ENCODE assay signal across 17 cellular contexts in the genomic region with DNA sequence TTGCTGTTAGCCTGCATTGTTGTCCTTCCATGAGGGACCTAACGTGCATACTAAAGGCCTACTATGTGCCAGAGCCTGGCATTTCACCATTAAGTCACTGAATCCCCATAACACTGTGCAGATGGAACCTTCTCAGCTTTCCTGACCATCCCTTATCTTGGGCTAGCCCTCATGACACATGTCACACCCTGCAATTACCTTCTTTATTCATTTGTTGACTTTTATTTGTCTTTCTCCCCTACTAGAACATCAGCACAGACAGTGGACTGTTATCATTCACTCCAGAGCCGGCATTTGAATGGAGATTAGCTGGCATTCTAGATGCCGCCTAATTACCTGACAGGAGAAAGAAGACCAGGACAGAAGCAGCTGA.
A peak's percentile ranks its signal among the peaks of the same experiment; 100 is the strongest.
DNase-seq lines count a peak whose midpoint lies in the region; ATAC-seq, FAIRE-seq and TF ChIP-seq lines count a peak whose summit lies in the region.
"Had no signal": no experiment of that assay in that cellular context is flagged by ENCODE, and none has a peak within 500 bp of the region (broad histone marks: within the 10 kb centered on the region; RNA-seq: fewer than 3 reads in every experiment).

No MANE protein-coding gene starts in this region.

- peaks cover 2% of the 10 kb centered on the region; the same call in 1 of the 2 replicates for H3K79me1 ChIP-seq in H1 (ENCODE audit: low read depth, low read length)

- H2AFZ ChIP-seq in H1 (ENCODE audit: low read length): no peak overlapping the region

- H3K9ac ChIP-seq in H1 (replicated peaks in 1 of 4; ENCODE audit: extremely low read depth in 1 of 4, low read depth in 3 of 4, low read length in 3 of 4): no peak overlapping the region

- H2BK12ac ChIP-seq in H1 (ENCODE audit: low read depth, low read length): 0 out of 2 replicates have a peak overlapping the region, but pooled peaks have one; percentile 10

- H3K27me3 ChIP-seq in H1 (replicated peaks in 1 of 4; ENCODE audit: control insufficient read depth in 3 of 4, extremely low read depth in 1 of 4, insufficient read depth in 3 of 4, low read length in 3 of 4) (no peaks in the 10 kb centered on the region), heart right ventricle (no peaks in the 10 kb centered on the region)

- no peak overlapping the region for H2BK5ac ChIP-seq in H1 (ENCODE audit: low read depth, low read length)

- H3K4ac ChIP-seq in H1 (replicated peaks; ENCODE audit: insufficient read length, low read depth, low read length): no peak overlapping the region

- POLR2A ChIA-PET in activated naive CD8-positive, alpha-beta T cell treated with anti-CD3 and anti-CD28 coated beads, Interleukin-2, amount 10 ng/mL, durations not matched to agents 7 days and 5 days (lab: Charles Lee): interaction anchor here (1.0 to 2.9 kb wide), 2 partner anchors 11 to 13 kb away, joined by 4 to 24 read pairs; no protein-coding TSS in a partner anchor
- POLR2A ChIA-PET in H1 (lab: Charles Lee; ENCODE audit: partially characterized antibody): no interaction called here

- H2BK20ac ChIP-seq in H1 (ENCODE audit: low read length): no peak overlapping the region

- FAIRE-seq in H1 (lab: Jason Lieb, UNC): no peak

- no peaks in the 10 kb centered on the region for H3K23me2 ChIP-seq in H1 (ENCODE audit: low read depth, low read length)

- CTCF ChIA-PET in H1 (lab: Charles Lee; ENCODE audit: partially characterized antibody): interaction anchor here (1.1 kb wide), 1 partner anchor 13 kb away, joined by 4 read pairs; no protein-coding TSS in a partner anchor
- CTCF ChIA-PET in activated naive CD4-positive, alpha-beta T cell treated with anti-CD3 and anti-CD28 coated beads for 36 hours (lab: Charles Lee): no interaction called here

- H3K79me2 ChIP-seq in H1 (ENCODE audit: control insufficient read depth in 1 of 2, insufficient read depth in 2 of 2, low read length in 2 of 2): no peaks in the 10 kb centered on the region

- peaks cover 22% of the 10 kb centered on the region for H3K4me1 Mint-ChIP-seq in activated naive CD8-positive, alpha-beta T cell treated with anti-CD3 and anti-CD28 coated beads, Interleukin-2, amount 10 ng/mL, durations not matched to agents 7 days and 5 days
- H3K4me1 Mint-ChIP-seq in activated naive CD8-positive, alpha-beta T cell treated with anti-CD3 and anti-CD28 coated beads for 36 hours: peaks cover 16% of the 10 kb centered on the region
- no peaks in the 10 kb centered on the region for H3K4me1 Mint-ChIP-seq in stimulated activated memory B cell treated with anti-CD40 and anti-IgM and Interleukin-4, amounts not matched to agents 10 μg/mL and 1 μg/mL and 100 μg/mL, for 72 hours
- H3K4me1 Mint-ChIP-seq in activated naive CD4-positive, alpha-beta T cell treated with anti-CD3 and anti-CD28 coated beads for 36 hours (ENCODE audit: low read depth): peaks cover 10% of the 10 kb centered on the region

- TF ChIP-seq RAD21 in H1 (IDR thresholded peaks at IDR 0.05 in 1 of 2, conservative IDR thresholded peaks at IDR 0.05 in 1 of 2; ENCODE audit: low read depth in 2 of 2, low read length in 2 of 2): no peak

- H3K27ac Mint-ChIP-seq in activated naive CD8-positive, alpha-beta T cell treated with anti-CD3 and anti-CD28 coated beads, Interleukin-2, amount 10 ng/mL, durations not matched to agents 7 days and 5 days: peak overlapping the region; percentile 91
- no peak overlapping the region for H3K27ac Mint-ChIP-seq in activated naive CD8-positive, alpha-beta T cell treated with anti-CD3 and anti-CD28 coated beads for 36 hours
- no peak overlapping the region for H3K27ac Mint-ChIP-seq in stimulated activated memory B cell treated with anti-CD40 and anti-IgM and Interleukin-4, amounts not matched to agents 10 μg/mL and 1 μg/mL and 100 μg/mL, for 72 hours
- H3K27ac Mint-ChIP-seq in activated naive CD4-positive, alpha-beta T cell treated with anti-CD3 and anti-CD28 coated beads for 36 hours: no peak overlapping the region
- H3K27ac Mint-ChIP-seq: IgD-negative memory B cell had no signal

- H3K4me1 ChIP-seq in H1 (replicated peaks in 1 of 4; ENCODE audit: control insufficient read depth in 3 of 4, insufficient read depth in 4 of 4, low read length in 3 of 4) (peaks cover 2 to 10% (median 8%) of the 10 kb centered on the region in 4 experiments; a peak in 6 of 7 replicates), heart right ventricle (peaks cover 0 to 27% (median 4%) of the 10 kb centered on the region in 9 donors)

- no peak overlapping the region for H3K4me2 ChIP-seq in H1 (ENCODE audit: insufficient read depth in 1 of 2, low read depth in 2 of 2, low read length in 2 of 2)

- H3K9me3 ChIP-seq in H1 (ENCODE audit: insufficient read depth in 2 of 2, low read depth in 1 of 2, low read length in 1 of 2): no peaks in the 10 kb centered on the region
- H3K9me3 ChIP-seq in heart right ventricle: no peaks in the 10 kb centered on the region

- no peak overlapping the region for H3K23ac ChIP-seq in H1 (ENCODE audit: insufficient read length)

- no peak overlapping the region for H3K18ac ChIP-seq in H1 (ENCODE audit: extremely low read depth, low read length)

- peaks cover 3% of the 10 kb centered on the region for H3K9me3 Mint-ChIP-seq in activated naive CD8-positive, alpha-beta T cell treated with anti-CD3 and anti-CD28 coated beads, Interleukin-2, amount 10 ng/mL, durations not matched to agents 7 days and 5 days
- no peaks in the 10 kb centered on the region for H3K9me3 Mint-ChIP-seq in activated naive CD8-positive, alpha-beta T cell treated with anti-CD3 and anti-CD28 coated beads for 36 hours
- no peaks in the 10 kb centered on the region for H3K9me3 Mint-ChIP-seq in stimulated activated memory B cell treated with anti-CD40 and anti-IgM and Interleukin-4, amounts not matched to agents 10 μg/mL and 1 μg/mL and 100 μg/mL, for 72 hours
- no peaks in the 10 kb centered on the region for H3K9me3 Mint-ChIP-seq in activated naive CD4-positive, alpha-beta T cell treated with anti-CD3 and anti-CD28 coated beads for 36 hours
- H3K9me3 Mint-ChIP-seq: IgD-negative memory B cell had no signal

- DNase-seq in activated naive CD8-positive, alpha-beta T cell treated with anti-CD3 and anti-CD28 coated beads, Interleukin-2, amount 10 ng/mL, durations not matched to agents 7 days and 5 days: no peak
- DNase-seq in activated naive CD8-positive, alpha-beta T cell treated with anti-CD3 and anti-CD28 coated beads for 36 hours: no peak
- peak; percentile 78 for DNase-seq in NCI-H748 (lab: John Stamatoyannopoulos, UW; ENCODE audit: unreplicated experiment)
- no peak for DNase-seq in H1 (ENCODE audit: low read depth in 1 of 2, low spot score in 2 of 2)
- no peak for DNase-seq in activated naive CD4-positive, alpha-beta T cell treated with anti-CD3 and anti-CD28 coated beads for 36 hours
- DNase-seq in heart right ventricle: no peak
- DNase-seq: ACHN, NCI-H1436 treated with DMSO at 0.1 percent for 48 hours, NCI-H2107, NCI-H345, NCI-H526 treated with DMSO at 0.1 percent for 48 hours had no signal

- H3K14ac ChIP-seq in H1 (ENCODE audit: insufficient read length): no peak overlapping the region

- TF ChIP-seq CTCF in H1 (IDR thresholded peaks at IDR 0.05; ENCODE audit: control extremely low read depth in 1 of 3, insufficient read depth in 1 of 3, low read depth in 1 of 3, low read length in 3 of 3): no peak
- TF ChIP-seq CTCF in heart right ventricle (IDR thresholded peaks at IDR 0.05): no peak

- H3K36me3 ChIP-seq in H1 (ENCODE audit: control insufficient read depth in 2 of 4, insufficient read depth in 4 of 4, low read length in 3 of 4): no peaks in the 10 kb centered on the region
- no peaks in the 10 kb centered on the region for H3K36me3 ChIP-seq in heart right ventricle

- H2AK5ac ChIP-seq in H1 (ENCODE audit: low read depth, low read length): no peak overlapping the region

- no peak overlapping the region for H2BK120ac ChIP-seq in H1 (replicated peaks; ENCODE audit: low read depth, low read length)

- WGBS in H1 (ENCODE audit: extremely low coverage in 1 of 2, insufficient coverage in 1 of 2, insufficient read length in 1 of 2, insufficient replicate concordance in 2 of 2, low coverage in 1 of 2, low lambda C conversion rate in 2 of 2, missing lambda C conversion rate in 1 of 2), 2 experiments: 84% methylated on average over 3 of the region's 3 CpGs; no CpG with 5 or more reads in 1 of the 2 experiments
- 93 to 98% methylated on average over 3 of the region's 3 CpGs for WGBS in heart right ventricle, 2 donors

- peaks cover 4% of the 10 kb centered on the region for H3K36me3 Mint-ChIP-seq in activated naive CD8-positive, alpha-beta T cell treated with anti-CD3 and anti-CD28 coated beads, Interleukin-2, amount 10 ng/mL, durations not matched to agents 7 days and 5 days
- H3K36me3 Mint-ChIP-seq in activated naive CD8-positive, alpha-beta T cell treated with anti-CD3 and anti-CD28 coated beads for 36 hours: no peaks in the 10 kb centered on the region
- peaks cover 19% of the 10 kb centered on the region for H3K36me3 Mint-ChIP-seq in stimulated activated memory B cell treated with anti-CD40 and anti-IgM and Interleukin-4, amounts not matched to agents 10 μg/mL and 1 μg/mL and 100 μg/mL, for 72 hours
- H3K36me3 Mint-ChIP-seq in activated naive CD4-positive, alpha-beta T cell treated with anti-CD3 and anti-CD28 coated beads for 36 hours (ENCODE audit: low read depth): no peaks in the 10 kb centered on the region
- H3K36me3 Mint-ChIP-seq: IgD-negative memory B cell had no signal

- no peaks in the 10 kb centered on the region for H4K20me1 ChIP-seq in H1 (replicated peaks in 1 of 2; ENCODE audit: control insufficient read depth in 1 of 2, insufficient read depth in 2 of 2, low read length in 2 of 2)

- H3K4me3 ChIP-seq in H1 (ENCODE audit: extremely low read depth in 1 of 4, insufficient read depth in 2 of 4, low read depth in 3 of 4, low read length in 4 of 4): no peak overlapping the region
- no peak overlapping the region for H3K4me3 ChIP-seq in heart right ventricle

- TF ChIP-seq POLR2A in H1 (IDR thresholded peaks at IDR 0.05; ENCODE audit: control extremely low read depth in 1 of 2, low read depth in 2 of 2, low read length in 2 of 2): no peak

- H3K56ac ChIP-seq in H1 (replicated peaks; ENCODE audit: insufficient read length, low read depth, low read length): no peak overlapping the region

- intact Hi-C loops in activated naive CD4-positive, alpha-beta T cell treated with anti-CD3 and anti-CD28 coated beads for 36 hours (cut with micrococcal nuclease): loop anchor here (10.0 kb wide), 1 partner anchor 206 kb away; no protein-coding TSS in a partner anchor
- intact Hi-C loops in heart right ventricle (cut with DNase I): no loop called here

- TF ChIP-seq EP300 in H1 (IDR thresholded peaks at IDR 0.05; ENCODE audit: borderline replicate concordance in 1 of 2, low read depth in 2 of 2, low read length in 2 of 2): no peak

- no peak overlapping the region for H4K91ac ChIP-seq in H1 (replicated peaks; ENCODE audit: insufficient read length, low read length)

- H3K27me3 Mint-ChIP-seq in activated naive CD8-positive, alpha-beta T cell treated with anti-CD3 and anti-CD28 coated beads, Interleukin-2, amount 10 ng/mL, durations not matched to agents 7 days and 5 days: peaks cover 3% of the 10 kb centered on the region
- H3K27me3 Mint-ChIP-seq in activated naive CD8-positive, alpha-beta T cell treated with anti-CD3 and anti-CD28 coated beads for 36 hours: no peaks in the 10 kb centered on the region
- no peaks in the 10 kb centered on the region for H3K27me3 Mint-ChIP-seq in stimulated activated memory B cell treated with anti-CD40 and anti-IgM and Interleukin-4, amounts not matched to agents 10 μg/mL and 1 μg/mL and 100 μg/mL, for 72 hours
- H3K27me3 Mint-ChIP-seq in activated naive CD4-positive, alpha-beta T cell treated with anti-CD3 and anti-CD28 coated beads for 36 hours (ENCODE audit: low read depth): peaks cover 3% of the 10 kb centered on the region
- H3K27me3 Mint-ChIP-seq: IgD-negative memory B cell had no signal

- no peak overlapping the region for H3K27ac ChIP-seq in H1 (ENCODE audit: low read depth, low read length)
- H3K27ac ChIP-seq in heart right ventricle: peak overlapping the region in 1 of 10 donors; percentile 26

- H4K8ac ChIP-seq in H1 (ENCODE audit: extremely low read depth, insufficient read depth, low read length): no peak overlapping the region

- no peak overlapping the region for H4K5ac ChIP-seq in H1 (ENCODE audit: insufficient read length, low read depth, low read length)

- no peak for ATAC-seq in activated naive CD8-positive, alpha-beta T cell treated with anti-CD3 and anti-CD28 coated beads, Interleukin-2, amount 10 ng/mL, durations not matched to agents 7 days and 5 days (ENCODE audit: low read depth)
- ATAC-seq in stimulated activated memory B cell treated with anti-CD40 and anti-IgM and Interleukin-4, amounts not matched to agents 10 μg/mL and 1 μg/mL and 100 μg/mL, for 72 hours: peak; percentile 16
- no peak for ATAC-seq in heart right ventricle
- ATAC-seq in GM21737 (IDR thresholded peaks at IDR 0.05; ENCODE audit: unreplicated experiment): no peak
- ATAC-seq: HCT116, Right ventricle myocardium inferior, SK-N-SH treated with all-trans-retinoic acid at 6 μM for 48 hours had no signal

- H3K4me3 Mint-ChIP-seq in activated naive CD8-positive, alpha-beta T cell treated with anti-CD3 and anti-CD28 coated beads, Interleukin-2, amount 10 ng/mL, durations not matched to agents 7 days and 5 days: peak overlapping the region; percentile 44
- no peak overlapping the region for H3K4me3 Mint-ChIP-seq in activated naive CD8-positive, alpha-beta T cell treated with anti-CD3 and anti-CD28 coated beads for 36 hours
- no peak overlapping the region for H3K4me3 Mint-ChIP-seq in stimulated activated memory B cell treated with anti-CD40 and anti-IgM and Interleukin-4, amounts not matched to agents 10 μg/mL and 1 μg/mL and 100 μg/mL, for 72 hours
- no peak overlapping the region for H3K4me3 Mint-ChIP-seq in activated naive CD4-positive, alpha-beta T cell treated with anti-CD3 and anti-CD28 coated beads for 36 hours
- H3K4me3 Mint-ChIP-seq: IgD-negative memory B cell had no signal

- H2BK15ac ChIP-seq in H1 (ENCODE audit: low read length): peak overlapping the region; percentile 73
